ENCODE assay signal across 2 cellular contexts in the genomic region with DNA sequence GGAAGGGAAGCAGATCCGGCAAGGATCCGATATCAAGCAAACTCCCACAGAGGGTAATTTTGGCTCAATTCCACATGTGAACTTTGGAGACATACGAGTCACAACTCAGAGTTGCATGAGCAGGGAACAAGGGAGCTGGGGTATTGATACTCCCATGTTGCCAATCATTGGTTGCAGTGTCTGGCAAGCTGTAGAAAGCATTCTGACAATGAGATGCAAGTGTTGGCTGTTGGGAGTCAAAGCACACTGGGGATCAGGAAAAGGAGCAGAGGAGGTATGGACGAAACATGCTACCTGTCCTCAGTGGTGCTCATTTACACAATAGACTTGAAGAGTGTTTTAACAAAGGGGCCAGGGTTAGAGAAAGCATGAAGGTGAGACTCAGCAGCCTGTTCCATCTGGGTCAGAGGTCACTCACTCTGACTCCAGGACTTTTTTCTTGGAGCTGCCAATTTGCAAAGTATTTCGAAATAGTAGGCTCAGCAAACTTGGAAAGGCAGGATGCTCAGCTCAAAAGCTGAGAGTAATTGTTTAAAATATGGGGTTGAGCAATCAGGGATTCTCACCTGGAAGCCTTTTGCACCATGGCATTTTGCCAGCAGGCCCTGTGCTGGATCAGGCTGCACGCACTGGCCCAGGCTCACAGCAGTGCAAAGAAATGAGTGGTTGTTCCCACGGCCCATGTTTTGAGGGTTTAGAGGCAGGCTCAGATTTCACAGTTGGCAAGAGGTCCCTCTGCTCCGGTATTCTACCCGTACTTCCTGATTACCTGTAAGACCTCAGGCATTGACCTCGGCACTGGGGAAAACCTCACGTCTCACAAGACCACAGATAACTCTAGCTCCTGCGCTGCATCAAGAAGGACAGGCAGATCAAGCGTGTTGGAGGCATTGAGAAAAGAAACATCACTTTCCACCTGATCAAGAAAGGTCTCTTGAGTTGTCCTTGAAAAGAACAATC.
A peak's percentile ranks its signal among the peaks of the same experiment; 100 is the strongest.
TF ChIP-seq lines count a peak whose summit lies in the region.

No MANE protein-coding gene starts in this region.

TF ChIP-seq in WTC11, 78 proteins besides CTCF, POLR2A, EP300 and RAD21:
- no peak for TF ChIP-seq NR1H2 (CRISPR knock-in tag; IDR thresholded peaks at IDR 0.05)
- TF ChIP-seq GABPB1 (CRISPR knock-in tag; IDR thresholded peaks at IDR 0.05) = peak; percentile 53; the same call in 1 of the 2 replicates

TF ChIP-seq in HepG2, 621 proteins besides CTCF, POLR2A, EP300 and RAD21 (continues in another document):
- no peak for TF ChIP-seq JUNB (CRISPR knock-in tag; IDR thresholded peaks at IDR 0.05; ENCODE audit: borderline replicate concordance)
- no peak for TF ChIP-seq PAWR (CRISPR knock-in tag; IDR thresholded peaks at IDR 0.05; ENCODE audit: borderline replicate concordance)
- TF ChIP-seq HMGXB4 (CRISPR knock-in tag; IDR thresholded peaks at IDR 0.05; ENCODE audit: borderline replicate concordance in 1 of 2, low read depth in 1 of 2) = peak in 1 of 2 experiments; percentile 58; a peak in 1 of 4 replicates
- TF ChIP-seq NFKBIZ (CRISPR knock-in tag; IDR thresholded peaks at IDR 0.05) = peak; percentile 62; the same call in 1 of the 2 replicates
- TF ChIP-seq ZNF552 (CRISPR knock-in tag; IDR thresholded peaks at IDR 0.05; ENCODE audit: borderline replicate concordance) = no peak
- TF ChIP-seq IKZF5 (CRISPR knock-in tag; IDR thresholded peaks at IDR 0.05) = peak; percentile 85
- TF ChIP-seq ZNF709 (CRISPR knock-in tag; IDR thresholded peaks at IDR 0.05) = no peak; the same call in 1 of the 2 replicates
- TF ChIP-seq ZNF280B (CRISPR knock-in tag; IDR thresholded peaks at IDR 0.05; ENCODE audit: borderline replicate concordance) = 0 out of 2 replicates have a peak, but pooled peaks have one; percentile 37
- TF ChIP-seq, protein P1, sequence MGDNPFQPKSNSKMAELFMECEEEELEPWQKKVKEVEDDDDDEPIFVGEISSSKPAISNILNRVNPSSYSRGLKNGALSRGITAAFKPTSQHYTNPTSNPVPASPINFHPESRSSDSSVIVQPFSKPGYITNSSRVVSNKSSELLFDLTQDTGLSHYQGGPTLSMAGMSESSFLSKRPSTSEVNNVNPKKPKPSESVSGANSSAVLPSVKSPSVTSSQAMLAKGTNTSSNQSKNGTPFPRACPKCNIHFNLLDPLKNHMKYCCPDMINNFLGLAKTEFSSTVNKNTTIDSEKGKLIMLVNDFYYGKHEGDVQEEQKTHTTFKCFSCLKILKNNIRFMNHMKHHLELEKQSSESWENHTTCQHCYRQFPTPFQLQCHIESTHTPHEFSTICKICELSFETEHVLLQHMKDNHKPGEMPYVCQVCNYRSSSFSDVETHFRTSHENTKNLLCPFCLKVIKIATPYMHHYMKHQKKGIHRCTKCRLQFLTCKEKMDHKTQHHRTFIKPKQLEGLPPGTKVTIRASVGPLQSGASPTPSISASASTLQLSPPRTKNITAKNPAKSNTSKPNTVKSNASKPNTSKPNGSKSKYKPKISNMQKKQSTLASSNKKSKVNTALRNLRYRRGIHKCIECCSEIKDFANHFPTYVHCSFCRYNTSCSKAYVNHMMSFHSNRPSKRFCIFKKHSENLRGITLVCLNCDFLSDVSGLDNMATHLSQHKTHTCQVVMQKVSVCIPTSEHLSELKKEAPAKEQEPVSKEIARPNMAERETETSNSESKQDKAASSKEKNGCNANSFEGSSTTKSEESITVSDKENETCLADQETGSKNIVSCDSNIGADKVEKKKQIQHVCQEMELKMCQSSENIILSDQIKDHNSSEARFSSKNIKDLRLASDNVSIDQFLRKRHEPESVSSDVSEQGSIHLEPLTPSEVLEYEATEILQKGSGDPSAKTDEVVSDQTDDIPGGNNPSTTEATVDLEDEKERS (CRISPR knock-in tag; IDR thresholded peaks at IDR 0.05) = peak; percentile 90
- no peak for TF ChIP-seq ZNF501 (CRISPR knock-in tag; IDR thresholded peaks at IDR 0.05)
- TF ChIP-seq, protein P2, sequence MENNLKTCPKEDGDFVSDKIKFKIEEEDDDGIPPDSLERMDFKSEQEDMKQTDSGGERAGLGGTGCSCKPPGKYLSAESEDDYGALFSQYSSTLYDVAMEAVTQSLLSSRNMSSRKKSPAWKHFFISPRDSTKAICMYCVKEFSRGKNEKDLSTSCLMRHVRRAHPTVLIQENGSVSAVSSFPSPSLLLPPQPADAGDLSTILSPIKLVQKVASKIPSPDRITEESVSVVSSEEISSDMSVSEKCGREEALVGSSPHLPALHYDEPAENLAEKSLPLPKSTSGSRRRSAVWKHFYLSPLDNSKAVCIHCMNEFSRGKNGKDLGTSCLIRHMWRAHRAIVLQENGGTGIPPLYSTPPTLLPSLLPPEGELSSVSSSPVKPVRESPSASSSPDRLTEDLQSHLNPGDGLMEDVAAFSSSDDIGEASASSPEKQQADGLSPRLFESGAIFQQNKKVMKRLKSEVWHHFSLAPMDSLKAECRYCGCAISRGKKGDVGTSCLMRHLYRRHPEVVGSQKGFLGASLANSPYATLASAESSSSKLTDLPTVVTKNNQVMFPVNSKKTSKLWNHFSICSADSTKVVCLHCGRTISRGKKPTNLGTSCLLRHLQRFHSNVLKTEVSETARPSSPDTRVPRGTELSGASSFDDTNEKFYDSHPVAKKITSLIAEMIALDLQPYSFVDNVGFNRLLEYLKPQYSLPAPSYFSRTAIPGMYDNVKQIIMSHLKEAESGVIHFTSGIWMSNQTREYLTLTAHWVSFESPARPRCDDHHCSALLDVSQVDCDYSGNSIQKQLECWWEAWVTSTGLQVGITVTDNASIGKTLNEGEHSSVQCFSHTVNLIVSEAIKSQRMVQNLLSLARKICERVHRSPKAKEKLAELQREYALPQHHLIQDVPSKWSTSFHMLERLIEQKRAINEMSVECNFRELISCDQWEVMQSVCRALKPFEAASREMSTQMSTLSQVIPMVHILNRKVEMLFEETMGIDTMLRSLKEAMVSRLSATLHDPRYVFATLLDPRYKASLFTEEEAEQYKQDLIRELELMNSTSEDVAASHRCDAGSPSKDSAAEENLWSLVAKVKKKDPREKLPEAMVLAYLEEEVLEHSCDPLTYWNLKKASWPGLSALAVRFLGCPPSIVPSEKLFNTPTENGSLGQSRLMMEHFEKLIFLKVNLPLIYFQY (CRISPR knock-in tag; IDR thresholded peaks at IDR 0.05; ENCODE audit: borderline replicate concordance) = peak; percentile 83
- TF ChIP-seq YEATS4 (CRISPR knock-in tag; IDR thresholded peaks at IDR 0.05; ENCODE audit: borderline replicate concordance) = peak; percentile 62; the same call in 1 of the 2 replicates
- TF ChIP-seq ZNF354B (CRISPR knock-in tag; IDR thresholded peaks at IDR 0.05) = peak; percentile 76; the same call in 1 of the 2 replicates
- TF ChIP-seq KLF16 (CRISPR knock-in tag; IDR thresholded peaks at IDR 0.05) = peak in 1 of 2 experiments; percentile 73; a peak in 2 of 4 replicates
- no peak for TF ChIP-seq ZNF546 (CRISPR knock-in tag; conservative IDR thresholded peaks at IDR 0.05)
- TF ChIP-seq THAP7 (CRISPR knock-in tag; IDR thresholded peaks at IDR 0.05) = no peak
- TF ChIP-seq, protein P3, sequence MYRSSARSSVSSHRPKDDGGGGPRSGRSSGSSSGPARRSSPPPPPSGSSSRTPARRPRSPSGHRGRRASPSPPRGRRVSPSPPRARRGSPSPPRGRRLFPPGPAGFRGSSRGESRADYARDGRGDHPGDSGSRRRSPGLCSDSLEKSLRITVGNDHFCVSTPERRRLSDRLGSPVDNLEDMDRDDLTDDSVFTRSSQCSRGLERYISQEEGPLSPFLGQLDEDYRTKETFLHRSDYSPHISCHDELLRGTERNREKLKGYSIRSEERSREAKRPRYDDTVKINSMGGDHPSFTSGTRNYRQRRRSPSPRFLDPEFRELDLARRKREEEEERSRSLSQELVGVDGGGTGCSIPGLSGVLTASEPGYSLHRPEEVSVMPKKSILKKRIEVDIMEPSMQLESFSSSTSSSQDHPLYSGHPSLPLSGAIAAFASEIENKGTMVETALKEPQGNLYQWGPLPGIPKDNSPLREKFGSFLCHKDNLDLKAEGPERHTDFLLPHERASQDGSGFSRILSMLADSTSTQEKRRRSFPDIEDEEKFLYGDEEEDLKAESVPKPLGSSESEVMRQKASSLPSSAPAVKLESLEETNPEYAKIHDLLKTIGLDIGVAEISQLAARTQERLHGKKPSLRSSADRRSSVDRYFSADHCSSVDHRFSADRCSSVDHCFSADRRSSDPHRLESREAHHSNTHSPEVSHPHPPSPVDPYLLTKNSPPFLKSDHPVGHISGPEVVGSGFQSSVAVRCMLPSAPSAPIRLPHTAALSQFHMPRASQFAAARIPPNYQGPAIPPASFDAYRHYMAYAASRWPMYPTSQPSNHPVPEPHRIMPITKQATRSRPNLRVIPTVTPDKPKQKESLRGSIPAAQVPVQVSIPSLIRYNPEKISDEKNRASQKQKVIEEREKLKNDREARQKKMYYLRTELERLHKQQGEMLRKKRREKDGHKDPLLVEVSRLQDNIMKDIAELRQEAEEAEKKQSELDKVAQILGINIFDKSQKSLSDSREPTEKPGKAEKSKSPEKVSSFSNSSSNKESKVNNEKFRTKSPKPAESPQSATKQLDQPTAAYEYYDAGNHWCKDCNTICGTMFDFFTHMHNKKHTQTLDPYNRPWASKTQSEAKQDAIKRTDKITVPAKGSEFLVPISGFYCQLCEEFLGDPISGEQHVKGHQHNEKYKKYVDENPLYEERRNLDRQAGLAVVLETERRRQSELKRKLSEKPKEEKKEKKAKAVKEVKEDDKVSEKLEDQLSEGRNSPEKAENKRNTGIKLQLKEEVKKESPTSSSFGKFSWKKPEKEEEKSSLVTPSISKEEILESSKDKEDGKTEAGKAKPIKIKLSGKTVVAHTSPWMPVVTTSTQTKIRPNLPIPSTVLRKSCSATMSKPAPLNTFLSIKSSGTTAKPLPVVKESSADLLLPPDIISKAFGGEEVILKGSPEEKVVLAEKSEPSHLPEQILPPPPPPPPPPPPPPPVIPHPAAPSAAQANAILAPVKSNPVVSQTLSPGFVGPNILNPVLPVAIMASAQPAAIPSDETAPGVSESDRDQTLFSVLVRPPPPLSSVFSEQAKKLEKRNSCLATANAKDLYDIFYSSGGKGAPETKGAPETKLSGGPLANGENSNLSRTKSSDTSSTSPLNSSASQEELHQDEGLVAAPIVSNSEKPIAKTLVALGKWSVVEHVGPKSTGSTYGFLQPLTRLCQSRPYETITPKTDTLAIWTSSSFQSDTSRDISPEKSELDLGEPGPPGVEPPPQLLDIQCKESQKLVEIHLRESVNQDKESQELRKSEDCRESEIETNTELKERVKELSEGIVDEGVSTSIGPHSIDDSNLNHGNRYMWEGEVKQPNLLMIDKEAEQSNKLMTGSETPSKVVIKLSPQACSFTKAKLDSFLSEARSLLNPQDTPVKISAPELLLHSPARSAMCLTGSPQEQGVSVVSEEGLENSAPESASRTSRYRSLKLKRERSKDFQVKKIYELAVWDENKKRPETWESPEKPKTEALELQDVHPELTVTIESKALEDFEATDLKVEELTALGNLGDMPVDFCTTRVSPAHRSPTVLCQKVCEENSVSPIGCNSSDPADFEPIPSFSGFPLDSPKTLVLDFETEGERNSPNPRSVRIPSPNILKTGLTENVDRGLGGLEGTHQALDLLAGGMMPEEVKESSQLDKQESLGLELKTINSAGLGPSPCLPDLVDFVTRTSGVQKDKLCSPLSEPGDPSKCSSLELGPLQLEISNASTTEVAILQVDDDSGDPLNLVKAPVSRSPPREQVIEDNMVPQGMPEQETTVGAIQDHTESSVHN (CRISPR knock-in tag; IDR thresholded peaks at IDR 0.05) = peak; percentile 92
- TF ChIP-seq ZNF670 (CRISPR knock-in tag; IDR thresholded peaks at IDR 0.05; ENCODE audit: borderline replicate concordance) = peak; percentile 34; the same call in 1 of the 2 replicates
- no peak for TF ChIP-seq RFXANK (CRISPR knock-in tag; IDR thresholded peaks at IDR 0.05)
- TF ChIP-seq CHD2 (IDR thresholded peaks at IDR 0.05; ENCODE audit: low read depth, low read length) = no peak
- no peak for TF ChIP-seq CREBL2 (CRISPR knock-in tag; IDR thresholded peaks at IDR 0.05; ENCODE audit: borderline replicate concordance)
- TF ChIP-seq, protein P4, sequence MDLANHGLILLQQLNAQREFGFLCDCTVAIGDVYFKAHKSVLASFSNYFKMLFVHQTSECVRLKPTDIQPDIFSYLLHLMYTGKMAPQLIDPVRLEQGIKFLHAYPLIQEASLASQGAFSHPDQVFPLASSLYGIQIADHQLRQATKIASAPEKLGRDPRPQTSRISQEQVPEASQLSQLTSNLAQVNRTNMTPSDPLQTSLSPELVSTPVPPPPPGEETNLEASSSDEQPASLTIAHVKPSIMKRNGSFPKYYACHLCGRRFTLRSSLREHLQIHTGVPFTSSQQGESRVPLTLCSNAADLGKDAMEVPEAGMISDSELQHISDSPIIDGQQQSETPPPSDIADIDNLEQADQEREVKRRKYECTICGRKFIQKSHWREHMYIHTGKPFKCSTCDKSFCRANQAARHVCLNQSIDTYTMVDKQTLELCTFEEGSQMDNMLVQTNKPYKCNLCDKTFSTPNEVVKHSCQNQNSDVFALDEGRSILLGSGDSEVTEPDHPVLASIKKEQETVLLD (CRISPR knock-in tag; IDR thresholded peaks at IDR 0.05; ENCODE audit: low read depth) = no peak
- TF ChIP-seq ZNF24 (IDR thresholded peaks at IDR 0.05) = no peak
